Comparison of ENCODE assay signal across 18 cellular contexts in the genomic region with DNA sequence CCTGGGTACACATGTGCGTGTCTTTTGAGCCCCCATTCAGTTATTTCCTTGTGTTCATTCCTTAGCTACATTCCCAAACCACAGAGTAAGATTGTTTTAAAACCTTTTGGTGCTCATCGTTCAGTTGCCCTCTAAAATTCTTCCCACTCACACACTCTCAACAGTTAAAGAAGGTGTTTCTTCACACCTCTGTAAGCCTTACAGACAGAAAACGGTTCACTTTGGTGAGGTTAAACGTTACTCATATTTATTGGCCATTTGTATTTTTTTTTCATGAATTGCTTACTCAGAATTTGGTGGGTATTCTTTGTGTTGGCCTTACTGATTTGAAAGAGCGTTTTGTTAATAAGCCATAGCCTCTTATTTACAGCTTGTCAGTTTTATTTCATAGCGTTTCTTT.
DNase-seq lines count a peak whose midpoint lies in the region; ATAC-seq and TF ChIP-seq lines count a peak whose summit lies in the region.
"Had no signal": no experiment of that assay in that cellular context is flagged by ENCODE, and none has a peak within 500 bp of the region (broad histone marks: within the 10 kb centered on the region; RNA-seq: fewer than 3 reads in every experiment).

No MANE protein-coding gene starts in this region.

- H3K27ac Mint-ChIP-seq in natural killer cell, result peak overlapping the region in 1 of 2 donors; percentile 6
- H3K27ac Mint-ChIP-seq in natural killer cell treated with Interleukin-12 subunit alpha and Interleukin-12 subunit beta and Interleukin-15 and Interleukin-18, amount 100 ng/mL, for 72 hours, result no peak overlapping the region
- peak overlapping the region in 3 of 6 donors; percentile 1 to 68 (median 2) for H3K27ac Mint-ChIP-seq in immature natural killer cell
- H3K27ac Mint-ChIP-seq in nephron progenitor cell, result peak overlapping the region; percentile 10
- H3K27ac Mint-ChIP-seq in activated CD8-positive, alpha-beta T cell treated with anti-CD3 and anti-CD28 coated beads for 36 hours, result no peak overlapping the region
- H3K27ac Mint-ChIP-seq: CD4-positive, alpha-beta memory T cell; HFFc6 had no signal

- H3K4me3 Mint-ChIP-seq in natural killer cell, result no peak overlapping the region
- no peak overlapping the region for H3K4me3 Mint-ChIP-seq in natural killer cell treated with Interleukin-12 subunit alpha and Interleukin-12 subunit beta and Interleukin-15 and Interleukin-18, amount 100 ng/mL, for 72 hours
- peak overlapping the region in 4 of 5 donors; percentile 4 to 57 (median 32) for H3K4me3 Mint-ChIP-seq in immature natural killer cell
- H3K4me3 Mint-ChIP-seq in nephron progenitor cell, result no peak overlapping the region
- H3K4me3 Mint-ChIP-seq in activated CD8-positive, alpha-beta T cell treated with anti-CD3 and anti-CD28 coated beads for 36 hours, result no peak overlapping the region
- H3K4me3 Mint-ChIP-seq: CD14-positive monocyte; CD4-positive, alpha-beta memory T cell; HFFc6 had no signal

- no peaks in the 10 kb centered on the region for H3K27me3 Mint-ChIP-seq in natural killer cell (ENCODE audit: low read depth in 2 of 2)
- no peaks in the 10 kb centered on the region for H3K27me3 Mint-ChIP-seq in natural killer cell treated with Interleukin-12 subunit alpha and Interleukin-12 subunit beta and Interleukin-15 and Interleukin-18, amount 100 ng/mL, for 72 hours
- no peaks in the 10 kb centered on the region for H3K27me3 Mint-ChIP-seq in immature natural killer cell (ENCODE audit: low read depth in 3 of 3)
- H3K27me3 Mint-ChIP-seq in nephron progenitor cell (ENCODE audit: low read depth, poor library complexity), result no peaks in the 10 kb centered on the region
- H3K27me3 Mint-ChIP-seq in activated CD8-positive, alpha-beta T cell treated with anti-CD3 and anti-CD28 coated beads for 36 hours, result no peaks in the 10 kb centered on the region
- H3K27me3 Mint-ChIP-seq: CD4-positive, alpha-beta memory T cell had no signal

- peak in 2 of 3 donors; percentile 21 to 65 for ATAC-seq in natural killer cell
- ATAC-seq in natural killer cell treated with Interleukin-12 subunit alpha and Interleukin-12 subunit beta and Interleukin-15 and Interleukin-18, amount 100 ng/mL, for 72 hours, result no peak
- ATAC-seq in activated CD8-positive, alpha-beta T cell treated with anti-CD3 and anti-CD28 coated beads for 36 hours, result no peak
- ATAC-seq: A549, HCT116 had no signal

- intact Hi-C loops in natural killer cell (cut with micrococcal nuclease), result no loop called here
- intact Hi-C loops in activated CD8-positive, alpha-beta T cell treated with anti-CD3 and anti-CD28 coated beads for 36 hours (cut with micrococcal nuclease), result no loop called here

- H3K9me3 Mint-ChIP-seq in natural killer cell (no peaks in the 10 kb centered on the region), immature natural killer cell (no peaks in the 10 kb centered on the region), nephron progenitor cell (peaks cover 23% of the 10 kb centered on the region)
- H3K9me3 Mint-ChIP-seq in natural killer cell treated with Interleukin-12 subunit alpha and Interleukin-12 subunit beta and Interleukin-15 and Interleukin-18, amount 100 ng/mL, for 72 hours, result no peaks in the 10 kb centered on the region
- H3K9me3 Mint-ChIP-seq in activated CD8-positive, alpha-beta T cell treated with anti-CD3 and anti-CD28 coated beads for 36 hours, result no peaks in the 10 kb centered on the region
- H3K9me3 Mint-ChIP-seq: HFFc6 had no signal

- H3K4me1 Mint-ChIP-seq in natural killer cell (peaks cover 48 to 74% of the 10 kb centered on the region in 2 donors), immature natural killer cell (peaks cover 72 to 98% of the 10 kb centered on the region in 2 donors), nephron progenitor cell (peaks cover 33% of the 10 kb centered on the region)
- peaks cover 35 to 53% of the 10 kb centered on the region in 2 donors for H3K4me1 Mint-ChIP-seq in natural killer cell treated with Interleukin-12 subunit alpha and Interleukin-12 subunit beta and Interleukin-15 and Interleukin-18, amount 100 ng/mL, for 72 hours (ENCODE audit: low read depth in 2 of 2)
- H3K4me1 Mint-ChIP-seq in activated CD8-positive, alpha-beta T cell treated with anti-CD3 and anti-CD28 coated beads for 36 hours (ENCODE audit: low read depth), result peaks cover 57% of the 10 kb centered on the region
- H3K4me1 Mint-ChIP-seq: CD14-positive monocyte had no signal

- no peak for TF ChIP-seq CTCF in natural killer cell (IDR thresholded peaks at IDR 0.05)
- TF ChIP-seq CTCF in nephron progenitor cell (IDR thresholded peaks at IDR 0.05), result no peak
- no peak for TF ChIP-seq CTCF in activated CD8-positive, alpha-beta T cell treated with anti-CD3 and anti-CD28 coated beads for 36 hours (IDR thresholded peaks at IDR 0.05)

- CTCF ChIA-PET in activated CD8-positive, alpha-beta T cell treated with anti-CD3 and anti-CD28 coated beads for 36 hours (lab: Charles Lee), result no interaction called here

- DNase-seq in natural killer cell, result no peak
- no peak for DNase-seq in natural killer cell treated with Interleukin-12 subunit alpha and Interleukin-12 subunit beta and Interleukin-15 and Interleukin-18, amount 100 ng/mL, for 72 hours (ENCODE audit: low spot score)
- no peak for DNase-seq in immature natural killer cell
- DNase-seq in nephron progenitor cell, result no peak
- DNase-seq in OCI-M2 (lab: John Stamatoyannopoulos, UW; ENCODE audit: unreplicated experiment), result no peak
- no peak for DNase-seq in activated CD8-positive, alpha-beta T cell treated with anti-CD3 and anti-CD28 coated beads for 36 hours
- no peak for DNase-seq in NCI-H2196 treated with DMSO at 0.1 percent for 48 hours (lab: John Stamatoyannopoulos, UW; ENCODE audit: unreplicated experiment)
- no peak for DNase-seq in GOT3 (lab: John Stamatoyannopoulos, UW)
- DNase-seq: Calu3; CD4-positive, alpha-beta memory T cell; DMS79 treated with DMSO at 0.1 percent for 48 hours; GF-D8; GM23248; H7; HFFc6 had no signal

- POLR2A ChIA-PET in activated CD8-positive, alpha-beta T cell treated with anti-CD3 and anti-CD28 coated beads for 36 hours (lab: Charles Lee), result no interaction called here

- H3K36me3 Mint-ChIP-seq in natural killer cell, result no peaks in the 10 kb centered on the region
- H3K36me3 Mint-ChIP-seq in natural killer cell treated with Interleukin-12 subunit alpha and Interleukin-12 subunit beta and Interleukin-15 and Interleukin-18, amount 100 ng/mL, for 72 hours, result no peaks in the 10 kb centered on the region
- H3K36me3 Mint-ChIP-seq in immature natural killer cell, result no peaks in the 10 kb centered on the region
- H3K36me3 Mint-ChIP-seq in nephron progenitor cell (ENCODE audit: low read depth), result peaks cover 20% of the 10 kb centered on the region
- H3K36me3 Mint-ChIP-seq in activated CD8-positive, alpha-beta T cell treated with anti-CD3 and anti-CD28 coated beads for 36 hours (ENCODE audit: low read depth), result peaks cover 2% of the 10 kb centered on the region
- H3K36me3 Mint-ChIP-seq: CD14-positive monocyte had no signal

Comparison
In these comparisons a context has a peak if more than half of its experiments do, and no peak if none do; other contexts are left out.
1. ATAC-seq: peak in natural killer cell (2 of 3); none in natural killer cell treated with Interleukin-12 subunit alpha and Interleukin-12 subunit beta and Interleukin-15 and Interleukin-18, amount 100 ng/mL, for 72 hours (0 of 2) and activated CD8-positive, alpha-beta T cell treated with anti-CD3 and anti-CD28 coated beads for 36 hours (single experiment).
2. H3K4me3 Mint-ChIP-seq: peak in immature natural killer cell (4 of 5); none in natural killer cell (single experiment), natural killer cell treated with Interleukin-12 subunit alpha and Interleukin-12 subunit beta and Interleukin-15 and Interleukin-18, amount 100 ng/mL, for 72 hours (single experiment), nephron progenitor cell (single experiment) and activated CD8-positive, alpha-beta T cell treated with anti-CD3 and anti-CD28 coated beads for 36 hours (single experiment).